ENCODE assay signal across 1 cellular context in genomic region chr2:200861617-200862016, GRCh38.
TF ChIP-seq lines count a peak whose summit lies in the region.

No MANE protein-coding gene starts in this region.

TF ChIP-seq in H1, 55 proteins besides CTCF, POLR2A, EP300 and RAD21:
- no peak for TF ChIP-seq TCF12 (IDR thresholded peaks at IDR 0.05; ENCODE audit: low read depth, low read length)
- TF ChIP-seq ASH2L (IDR thresholded peaks at IDR 0.05; ENCODE audit: low read length): no peak
- TF ChIP-seq SIRT6 (IDR thresholded peaks at IDR 0.05; ENCODE audit: low read length): no peak
